1 cellular context compared by ENCODE assay signal in the genomic region with DNA sequence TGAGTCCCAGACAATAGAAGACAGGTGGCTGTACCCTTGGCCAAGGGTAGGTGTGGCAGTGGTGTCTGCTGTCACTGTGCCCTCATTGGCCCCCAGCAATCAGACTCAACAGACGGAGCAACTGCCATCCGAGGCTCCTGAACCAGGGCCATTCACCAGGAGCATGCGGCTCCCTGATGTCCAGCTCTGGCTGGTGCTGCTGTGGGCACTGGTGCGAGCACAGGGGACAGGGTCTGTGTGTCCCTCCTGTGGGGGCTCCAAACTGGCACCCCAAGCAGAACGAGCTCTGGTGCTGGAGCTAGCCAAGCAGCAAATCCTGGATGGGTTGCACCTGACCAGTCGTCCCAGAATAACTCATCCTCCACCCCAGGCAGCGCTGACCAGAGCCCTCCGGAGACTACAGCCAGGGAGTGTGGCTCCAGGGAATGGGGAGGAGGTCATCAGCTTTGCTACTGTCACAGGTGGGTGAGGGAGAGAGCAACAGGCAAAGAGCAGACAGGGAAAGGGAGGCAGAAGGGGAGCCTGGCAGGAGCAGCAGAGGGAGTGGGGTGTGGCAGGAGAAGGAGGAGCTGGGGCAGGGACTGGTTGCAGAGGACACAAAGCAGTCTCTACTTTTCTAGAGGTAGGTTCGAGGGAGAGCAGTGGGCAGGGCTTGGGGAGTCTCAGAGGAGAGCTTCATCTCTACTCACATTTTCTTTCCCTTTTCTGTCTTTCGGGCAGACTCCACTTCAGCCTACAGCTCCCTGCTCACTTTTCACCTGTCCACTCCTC.
TF ChIP-seq lines count a peak whose summit lies in the region.

No MANE protein-coding gene starts in this region.

TF ChIP-seq in HepG2, 621 proteins besides CTCF, POLR2A, EP300 and RAD21 (continued from another document):
- TF ChIP-seq HMGXB3 (CRISPR knock-in tag; IDR thresholded peaks at IDR 0.05; ENCODE audit: borderline replicate concordance) (no peak), ZNF501 (CRISPR knock-in tag; IDR thresholded peaks at IDR 0.05) (peak; percentile 39; the same call in 1 of the 2 replicates), RBFOX2 (IDR thresholded peaks at IDR 0.05; ENCODE audit: low read depth, low read length) (peak; percentile 42; the same call in 1 of the 2 replicates), ZNF607 (CRISPR knock-in tag; IDR thresholded peaks at IDR 0.05; ENCODE audit: borderline replicate concordance) (peak; percentile 65; the same call in 1 of the 2 replicates), ZHX1 (CRISPR knock-in tag; IDR thresholded peaks at IDR 0.05; ENCODE audit: low read depth) (no peak), ZNF530 (CRISPR knock-in tag; IDR thresholded peaks at IDR 0.05; ENCODE audit: low read depth) (no peak), IRF2 (CRISPR knock-in tag; IDR thresholded peaks at IDR 0.05) (no peak), ZSCAN31 (CRISPR knock-in tag; IDR thresholded peaks at IDR 0.05; ENCODE audit: low read depth) (no peak), HNF1B (CRISPR knock-in tag; IDR thresholded peaks at IDR 0.05) (0 out of 2 replicates have a peak, but pooled peaks have one; percentile 13), ZNF235 (CRISPR knock-in tag; IDR thresholded peaks at IDR 0.05; ENCODE audit: borderline replicate concordance) (0 out of 2 replicates have a peak, but pooled peaks have one; percentile 19), NBN (conservative IDR thresholded peaks at IDR 0.05) (no peak), ZNF572 (CRISPR knock-in tag; IDR thresholded peaks at IDR 0.05) (0 out of 2 replicates have a peak, but pooled peaks have one; percentile 63)
- TF ChIP-seq, protein P1, sequence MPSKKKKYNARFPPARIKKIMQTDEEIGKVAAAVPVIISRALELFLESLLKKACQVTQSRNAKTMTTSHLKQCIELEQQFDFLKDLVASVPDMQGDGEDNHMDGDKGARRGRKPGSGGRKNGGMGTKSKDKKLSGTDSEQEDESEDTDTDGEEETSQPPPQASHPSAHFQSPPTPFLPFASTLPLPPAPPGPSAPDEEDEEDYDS (CRISPR knock-in tag; IDR thresholded peaks at IDR 0.05) = no peak; the same call in 1 of the 2 replicates
- TF ChIP-seq, protein P2, sequence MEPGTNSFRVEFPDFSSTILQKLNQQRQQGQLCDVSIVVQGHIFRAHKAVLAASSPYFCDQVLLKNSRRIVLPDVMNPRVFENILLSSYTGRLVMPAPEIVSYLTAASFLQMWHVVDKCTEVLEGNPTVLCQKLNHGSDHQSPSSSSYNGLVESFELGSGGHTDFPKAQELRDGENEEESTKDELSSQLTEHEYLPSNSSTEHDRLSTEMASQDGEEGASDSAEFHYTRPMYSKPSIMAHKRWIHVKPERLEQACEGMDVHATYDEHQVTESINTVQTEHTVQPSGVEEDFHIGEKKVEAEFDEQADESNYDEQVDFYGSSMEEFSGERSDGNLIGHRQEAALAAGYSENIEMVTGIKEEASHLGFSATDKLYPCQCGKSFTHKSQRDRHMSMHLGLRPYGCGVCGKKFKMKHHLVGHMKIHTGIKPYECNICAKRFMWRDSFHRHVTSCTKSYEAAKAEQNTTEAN (CRISPR knock-in tag; conservative IDR thresholded peaks at IDR 0.05) = no peak
TF ChIP-seq in HepG2: peak in this region for 35.
